17 cellular contexts compared by ENCODE assay signal in genomic region chr10:124493191-124493936, GRCh38. TPM values are rescaled to one million over a fixed set of nuclear protein-coding genes. Genes with fewer than 3 reads are reported as not detected.
DNase-seq lines count a peak whose midpoint lies in the region; ATAC-seq and TF ChIP-seq lines count a peak whose summit lies in the region.
"Had no signal": no experiment of that assay in that cellular context is flagged by ENCODE, and none has a peak within 500 bp of the region (broad histone marks: within the 10 kb centered on the region; RNA-seq: fewer than 3 reads in every experiment).

No MANE protein-coding gene starts in this region.

- no peak overlapping the region for H3K27ac Mint-ChIP-seq in T-helper 2 cell treated with Interferon-gamma antibody and Interleukin-4, amounts not matched to agents 5 μg/mL and 100 μg/mL, for 36 hours
- H3K27ac Mint-ChIP-seq in activated T-helper 17 cell treated with anti-CD3 and anti-CD28 coated beads, Interleukin-2, amount 50 U/mL, for 72 hours = peak overlapping the region; percentile 15
- H3K27ac Mint-ChIP-seq in neural progenitor cell = no peak overlapping the region
- no peak overlapping the region for H3K27ac Mint-ChIP-seq in stimulated activated effector memory CD8-positive, alpha-beta T cell treated with anti-CD3 and anti-CD28 coated beads, Interleukin-12 subunit alpha, Interleukin-12 subunit beta, amount 100 ng/mL, for 72 hours

- no peak for TF ChIP-seq CTCF in neural progenitor cell (IDR thresholded peaks at IDR 0.05)
- TF ChIP-seq CTCF in mammary epithelial cell (conservative IDR thresholded peaks at IDR 0.05 in 1 of 2, IDR thresholded peaks at IDR 0.05 in 1 of 2; ENCODE audit: extremely low read depth in 1 of 2, insufficient read depth in 1 of 2, low read depth in 1 of 2, low read length in 2 of 2) = no peak

- no TSS peak for BruUV-seq in mammary epithelial cell (replicated peaks; lab: Mats Ljungman, UMichigan)

- H3K36me3 ChIP-seq in neural progenitor cell = no peaks in the 10 kb centered on the region
- no peaks in the 10 kb centered on the region for H3K36me3 ChIP-seq in mammary epithelial cell (ENCODE audit: insufficient read depth, low read length)
- H3K36me3 ChIP-seq: ascending aorta, prostate gland, uterus had no signal

- H3K9ac ChIP-seq in neural progenitor cell (no peak overlapping the region), mammary epithelial cell (ENCODE audit: insufficient read depth, low read length) (no peak overlapping the region)
- H3K9ac ChIP-seq: KMS-11 had no signal

- no peaks in the 10 kb centered on the region for H3K9me3 Mint-ChIP-seq in T-helper 2 cell treated with Interferon-gamma antibody and Interleukin-4, amounts not matched to agents 5 μg/mL and 100 μg/mL, for 36 hours
- H3K9me3 Mint-ChIP-seq in activated T-helper 17 cell treated with anti-CD3 and anti-CD28 coated beads, Interleukin-2, amount 50 U/mL, for 72 hours = no peaks in the 10 kb centered on the region
- no peaks in the 10 kb centered on the region for H3K9me3 Mint-ChIP-seq in neural progenitor cell
- H3K9me3 Mint-ChIP-seq in stimulated activated effector memory CD8-positive, alpha-beta T cell treated with anti-CD3 and anti-CD28 coated beads, Interleukin-12 subunit alpha, Interleukin-12 subunit beta, amount 100 ng/mL, for 72 hours = no peaks in the 10 kb centered on the region

- H4K20me1 ChIP-seq in neural progenitor cell (ENCODE audit: low read depth) = no peaks in the 10 kb centered on the region
- H4K20me1 ChIP-seq in mammary epithelial cell (ENCODE audit: insufficient read depth, low read length) = no peaks in the 10 kb centered on the region

- no peak for ATAC-seq in activated T-helper 17 cell treated with anti-CD3 and anti-CD28 coated beads, Interleukin-2, amount 50 U/mL, for 72 hours (replicated peaks)
- ATAC-seq in stimulated activated effector memory CD8-positive, alpha-beta T cell treated with anti-CD3 and anti-CD28 coated beads, Interleukin-12 subunit alpha, Interleukin-12 subunit beta, amount 100 ng/mL, for 72 hours = no peak

- no peaks in the 10 kb centered on the region for H3K27me3 ChIP-seq in neural progenitor cell
- H3K27me3 ChIP-seq in mammary epithelial cell (ENCODE audit: insufficient read depth, low read length) = no peaks in the 10 kb centered on the region
- H3K27me3 ChIP-seq: ascending aorta, uterus had no signal

- CTCF ChIA-PET in mammary epithelial cell (lab: Charles Lee; ENCODE audit: low non-redundant PET) = no interaction called here

- H2AFZ ChIP-seq in neural progenitor cell (replicated peaks) (no peak overlapping the region), mammary epithelial cell (ENCODE audit: low read depth, low read length) (no peak overlapping the region)

- H3K79me2 ChIP-seq in neural progenitor cell (ENCODE audit: low read depth) (no peaks in the 10 kb centered on the region), mammary epithelial cell (ENCODE audit: insufficient read depth, low read length) (no peaks in the 10 kb centered on the region)

- H3K27me3 Mint-ChIP-seq in T-helper 2 cell treated with Interferon-gamma antibody and Interleukin-4, amounts not matched to agents 5 μg/mL and 100 μg/mL, for 36 hours (ENCODE audit: low read depth) = no peaks in the 10 kb centered on the region
- no peaks in the 10 kb centered on the region for H3K27me3 Mint-ChIP-seq in activated T-helper 17 cell treated with anti-CD3 and anti-CD28 coated beads, Interleukin-2, amount 50 U/mL, for 72 hours
- peaks cover 3% of the 10 kb centered on the region for H3K27me3 Mint-ChIP-seq in neural progenitor cell (ENCODE audit: insufficient read depth, low read depth)

- intact Hi-C loops in mammary epithelial cell (cut with micrococcal nuclease) = no loop called here

- peaks cover 8% of the 10 kb centered on the region for H3F3A ChIP-seq in neural progenitor cell (ENCODE audit: low read depth)

- in situ Hi-C loops in mammary epithelial cell (cut with MboI; ENCODE audit: low sequenced_read_pairs in 2 of 2) = no loop called here

- dilution Hi-C loops in mammary epithelial cell (cut with HindIII; ENCODE audit: low sequenced_read_pairs) = no loop called here

- peak overlapping the region; percentile 24 for H3K4me3 Mint-ChIP-seq in T-helper 2 cell treated with Interferon-gamma antibody and Interleukin-4, amounts not matched to agents 5 μg/mL and 100 μg/mL, for 36 hours
- peak overlapping the region; percentile 22 for H3K4me3 Mint-ChIP-seq in activated T-helper 17 cell treated with anti-CD3 and anti-CD28 coated beads, Interleukin-2, amount 50 U/mL, for 72 hours
- no peak overlapping the region for H3K4me3 Mint-ChIP-seq in neural progenitor cell
- H3K4me3 Mint-ChIP-seq in stimulated activated effector memory CD8-positive, alpha-beta T cell treated with anti-CD3 and anti-CD28 coated beads, Interleukin-12 subunit alpha, Interleukin-12 subunit beta, amount 100 ng/mL, for 72 hours = no peak overlapping the region

- DNase-seq in T-helper 2 cell treated with Interferon-gamma antibody and Interleukin-4, amounts not matched to agents 5 μg/mL and 100 μg/mL, for 36 hours (ENCODE audit: low spot score) = no peak
- DNase-seq in T-helper 2 cell = no peak
- peak; percentile 17 for DNase-seq in NCI-H2107 treated with DMSO at 0.1 percent for 48 hours (lab: John Stamatoyannopoulos, UW; ENCODE audit: unreplicated experiment)
- DNase-seq in neural progenitor cell (ENCODE audit: low spot score) = no peak
- no peak for DNase-seq in erythroblast (lab: John Stamatoyannopoulos, UW)
- DNase-seq in stimulated activated effector memory CD8-positive, alpha-beta T cell treated with anti-CD3 and anti-CD28 coated beads, Interleukin-12 subunit alpha, Interleukin-12 subunit beta, amount 100 ng/mL, for 72 hours (ENCODE audit: low spot score in 2 of 2) = no peak
- DNase-seq in mammary epithelial cell = no peak
- DNase-seq: activated CD8-positive, alpha-beta memory T cell treated with anti-CD3 and anti-CD28 coated beads, Interleukin-2, amount 50 U/mL, for 4 hours; cortex of kidney; DND-41; Right ventricle myocardium superior; uterus had no signal

- H3K36me3 Mint-ChIP-seq in T-helper 2 cell treated with Interferon-gamma antibody and Interleukin-4, amounts not matched to agents 5 μg/mL and 100 μg/mL, for 36 hours (ENCODE audit: low read depth) = no peaks in the 10 kb centered on the region
- H3K36me3 Mint-ChIP-seq in activated T-helper 17 cell treated with anti-CD3 and anti-CD28 coated beads, Interleukin-2, amount 50 U/mL, for 72 hours (ENCODE audit: low read depth) = peaks cover 11% of the 10 kb centered on the region
- peaks cover 9% of the 10 kb centered on the region for H3K36me3 Mint-ChIP-seq in neural progenitor cell
- no peaks in the 10 kb centered on the region for H3K36me3 Mint-ChIP-seq in stimulated activated effector memory CD8-positive, alpha-beta T cell treated with anti-CD3 and anti-CD28 coated beads, Interleukin-12 subunit alpha, Interleukin-12 subunit beta, amount 100 ng/mL, for 72 hours

- TF ChIP-seq POLR2A in erythroblast (IDR thresholded peaks at IDR 0.05; ENCODE audit: low read length) = no peak

- no peak overlapping the region for H3K4me3 ChIP-seq in neural progenitor cell
- H3K4me3 ChIP-seq in mammary epithelial cell (replicated peaks in 1 of 3; ENCODE audit: insufficient read depth in 1 of 3, low read depth in 2 of 3, low read length in 3 of 3) = no peak overlapping the region
- H3K4me3 ChIP-seq: ascending aorta, prostate gland, uterus had no signal

- H3K4me1 Mint-ChIP-seq in T-helper 2 cell treated with Interferon-gamma antibody and Interleukin-4, amounts not matched to agents 5 μg/mL and 100 μg/mL, for 36 hours (ENCODE audit: low read depth) = peaks cover 11% of the 10 kb centered on the region
- peaks cover 3% of the 10 kb centered on the region for H3K4me1 Mint-ChIP-seq in activated T-helper 17 cell treated with anti-CD3 and anti-CD28 coated beads, Interleukin-2, amount 50 U/mL, for 72 hours
- peaks cover 33% of the 10 kb centered on the region for H3K4me1 Mint-ChIP-seq in neural progenitor cell
- H3K4me1 Mint-ChIP-seq in stimulated activated effector memory CD8-positive, alpha-beta T cell treated with anti-CD3 and anti-CD28 coated beads, Interleukin-12 subunit alpha, Interleukin-12 subunit beta, amount 100 ng/mL, for 72 hours = peaks cover 5% of the 10 kb centered on the region

- H3K9me3 ChIP-seq in neural progenitor cell (ENCODE audit: low read depth) (no peaks in the 10 kb centered on the region), mammary epithelial cell (replicated peaks; ENCODE audit: insufficient read depth, low read length) (no peaks in the 10 kb centered on the region)
- H3K9me3 ChIP-seq: ascending aorta, prostate gland, uterus had no signal

- peak overlapping the region; percentile 17 for H3K27ac ChIP-seq in neural progenitor cell
- no peak overlapping the region for H3K27ac ChIP-seq in mammary epithelial cell (ENCODE audit: insufficient read depth, low read depth, low read length)
- H3K27ac ChIP-seq: ascending aorta, KMS-11, prostate gland, uterus had no signal

- H3K4me1 ChIP-seq in neural progenitor cell (peaks cover 24% of the 10 kb centered on the region), mammary epithelial cell (ENCODE audit: insufficient read depth, low read length) (no peaks in the 10 kb centered on the region)
- H3K4me1 ChIP-seq: ascending aorta, uterus had no signal

- H3K4me2 ChIP-seq in neural progenitor cell (peak overlapping the region; percentile 22), mammary epithelial cell (ENCODE audit: insufficient read depth, low read depth, low read length) (no peak overlapping the region)
- H3K4me2 ChIP-seq: KMS-11 had no signal

- 91% methylated on average over 23 of the region's 23 CpGs for WGBS in mammary epithelial cell (ENCODE audit: low coverage, missing lambda C conversion rate)

RNA-seq across cellular contexts. Expression of gene LHPP, which starts 31.7 kb away (rescaled TPM):
- 10 to 100 TPM in 1 of 2 donors, 1 to 10 TPM in 1; 7.4 to 10.6 TPM for total RNA-seq in activated T-helper 17 cell treated with anti-CD3 and anti-CD28 coated beads, Interleukin-2, amount 50 U/mL, for 72 hours
- total RNA-seq in neural progenitor cell (ENCODE audit: low replicate concordance) = 23.3 and 24.5 TPM in 2 replicates
- 10 to 100 TPM in 1 of 2 donors, 1 to 10 TPM in 1; 7.0 to 22.1 TPM for total RNA-seq in mammary epithelial cell
- polyA plus RNA-seq in mammary epithelial cell = 16.9 TPM
- not detected for polyA minus RNA-seq in mammary epithelial cell

RNA-seq across cellular contexts. Expression of gene NKX1-2, which starts 43.5 kb away (rescaled TPM):
- not detected for total RNA-seq in activated T-helper 17 cell treated with anti-CD3 and anti-CD28 coated beads, Interleukin-2, amount 50 U/mL, for 72 hours
- total RNA-seq in neural progenitor cell (ENCODE audit: low replicate concordance) (not detected in 2 replicates), mammary epithelial cell (1 to 10 TPM; 4.4 to 5.2 TPM)
- 3.4 TPM for polyA plus RNA-seq in mammary epithelial cell
- 6.5 TPM for polyA minus RNA-seq in mammary epithelial cell
- total RNA-seq: ascending aorta, mesenteric fat pad, Right ventricle myocardium superior, uterus had no signal

Comparison
In these comparisons a context has a peak if more than half of its experiments do, and no peak if none do; other contexts are left out.
1. H3K4me3 Mint-ChIP-seq: peak in T-helper 2 cell treated with Interferon-gamma antibody and Interleukin-4, amounts not matched to agents 5 μg/mL and 100 μg/mL, for 36 hours (single experiment) and activated T-helper 17 cell treated with anti-CD3 and anti-CD28 coated beads, Interleukin-2, amount 50 U/mL, for 72 hours (single experiment); none in neural progenitor cell (single experiment) and stimulated activated effector memory CD8-positive, alpha-beta T cell treated with anti-CD3 and anti-CD28 coated beads, Interleukin-12 subunit alpha, Interleukin-12 subunit beta, amount 100 ng/mL, for 72 hours (single experiment).